Comparison of ENCODE assay signal across 34 cellular contexts in the genomic region with DNA sequence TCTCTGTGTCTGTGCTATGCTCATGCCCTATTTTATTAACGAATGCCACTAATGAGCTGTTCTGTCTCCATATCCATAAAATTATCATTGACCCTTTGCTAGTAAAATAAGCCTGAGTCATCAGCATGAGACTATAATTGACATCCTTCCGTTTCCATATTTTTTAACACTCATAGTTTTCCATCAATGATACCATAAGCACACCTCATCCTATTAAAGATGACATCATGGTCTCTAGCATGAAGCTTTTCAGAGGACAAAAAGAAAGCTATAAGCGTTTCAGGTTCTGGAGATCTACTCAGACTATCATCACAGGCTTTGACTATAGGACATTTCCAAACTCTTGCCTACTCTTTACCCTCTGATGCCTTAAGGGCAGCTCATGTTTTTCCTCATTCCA. TPM values are rescaled to one million over a fixed set of nuclear protein-coding genes. Genes with fewer than 3 reads are reported as not detected.
DNase-seq lines count a peak whose midpoint lies in the region; ATAC-seq and TF ChIP-seq lines count a peak whose summit lies in the region.
"Had no signal": no experiment of that assay in that cellular context is flagged by ENCODE, and none has a peak within 500 bp of the region (broad histone marks: within the 10 kb centered on the region; RNA-seq: fewer than 3 reads in every experiment).

No MANE protein-coding gene starts in this region.

- H3K9me2 ChIP-seq in GM23338 (ENCODE audit: insufficient read depth) (no peaks in the 10 kb centered on the region), PC-3 (replicated peaks; ENCODE audit: low read length) (no peaks in the 10 kb centered on the region)

- intact Hi-C loops in PC-3 (cut with micrococcal nuclease) = loop anchor here (2.0 kb wide), 2 partner anchors 95 to 103 kb away; no protein-coding TSS in a partner anchor

- H3K27me3 Mint-ChIP-seq in GM23338 (ENCODE audit: insufficient read depth, low read depth, poor library complexity) (peaks cover 4% of the 10 kb centered on the region), nephron progenitor cell (ENCODE audit: low read depth, poor library complexity) (no peaks in the 10 kb centered on the region)

- H2AFZ ChIP-seq in GM23338 (no peak overlapping the region), PC-3 (ENCODE audit: low read length) (no peak overlapping the region)

- TF ChIP-seq CTCF in GM23338 (conservative IDR thresholded peaks at IDR 0.05; ENCODE audit: low read depth in 2 of 2) (no peak), PC-3 (conservative IDR thresholded peaks at IDR 0.05; ENCODE audit: low read depth, low read length) (no peak), epithelial cell of esophagus (IDR thresholded peaks at IDR 0.05; ENCODE audit: insufficient read depth, low read depth, low read length, missing control alignments) (no peak), nephron progenitor cell (IDR thresholded peaks at IDR 0.05) (no peak)

- CTCF ChIA-PET in PC-3 (lab: Charles Lee) = interaction anchor here (0.6 kb wide), 1 partner anchor 62 kb away, joined by 3 read pairs; no protein-coding TSS in a partner anchor

- H3K4me3 Mint-ChIP-seq in GM23338 (peak overlapping the region; percentile 43; the same call in 2 of the 3 replicates), nephron progenitor cell (peak overlapping the region; percentile 90)
- H3K4me3 Mint-ChIP-seq: activated CD4-positive, alpha-beta T cell treated with anti-CD3 and anti-CD28 coated beads, Interleukin-2, amount 10 ng/mL, durations not matched to agents 24 days and 14 days; activated naive CD8-positive, alpha-beta T cell treated with anti-CD3 and anti-CD28 coated beads for 36 hours; CD8-positive, alpha-beta memory T cell had no signal

- H3F3A ChIP-seq in GM23338 (replicated peaks; ENCODE audit: low read depth) (no peaks in the 10 kb centered on the region), PC-3 (ENCODE audit: low read length, unreplicated experiment) (no peaks in the 10 kb centered on the region)

- H3K79me2 ChIP-seq in GM23338 (replicated peaks; ENCODE audit: insufficient read depth) (peaks cover 18% of the 10 kb centered on the region), PC-3 (ENCODE audit: low read length) (peaks cover 14% of the 10 kb centered on the region)

- peaks cover 20% of the 10 kb centered on the region for H3K4me1 ChIP-seq in GM23338 (ENCODE audit: insufficient read depth)
- H3K4me1 ChIP-seq in PC-3 (ENCODE audit: insufficient read depth, low read length) = peaks cover 60% of the 10 kb centered on the region
- H3K4me1 ChIP-seq: BE2C, prostate gland had no signal

- BruUV-seq in PC-3 (replicated peaks; lab: Mats Ljungman, UMichigan) = no TSS peak

- H3K4me3 ChIP-seq in GM23338 = no peak overlapping the region
- H3K4me3 ChIP-seq in PC-3 (ENCODE audit: low read length) = no peak overlapping the region
- no peak overlapping the region for H3K4me3 ChIP-seq in epithelial cell of esophagus (ENCODE audit: low read length)
- H3K4me3 ChIP-seq: Peyer's patch, prostate gland, sigmoid colon, transverse colon had no signal

- H3K9me3 Mint-ChIP-seq in GM23338 (no peaks in the 10 kb centered on the region), nephron progenitor cell (no peaks in the 10 kb centered on the region)
- H3K9me3 Mint-ChIP-seq: activated CD4-positive, alpha-beta T cell treated with anti-CD3 and anti-CD28 coated beads, Interleukin-2, amount 10 ng/mL, durations not matched to agents 24 days and 14 days; activated naive CD8-positive, alpha-beta T cell treated with anti-CD3 and anti-CD28 coated beads for 36 hours; H9 had no signal

- H4K20me1 ChIP-seq in GM23338 (replicated peaks; ENCODE audit: insufficient read depth) (no peaks in the 10 kb centered on the region), PC-3 (ENCODE audit: low read length) (no peaks in the 10 kb centered on the region)

- H3K36me3 ChIP-seq in GM23338 (ENCODE audit: insufficient read depth) = no peaks in the 10 kb centered on the region
- no peaks in the 10 kb centered on the region for H3K36me3 ChIP-seq in PC-3 (ENCODE audit: low read depth, low read length)
- H3K36me3 ChIP-seq: BE2C, cardiac muscle cell, Peyer's patch, prostate gland, sigmoid colon, transverse colon had no signal

- no peak overlapping the region; the same call in 1 of the 2 replicates for H3K4me2 ChIP-seq in GM23338
- peak overlapping the region; percentile 86 for H3K4me2 ChIP-seq in PC-3 (ENCODE audit: low read length)

- POLR2A ChIA-PET in PC-3 (lab: Charles Lee; ENCODE audit: unreplicated experiment) = no interaction called here

- H3K36me3 Mint-ChIP-seq in GM23338 (ENCODE audit: low read depth) = no peaks in the 10 kb centered on the region
- H3K36me3 Mint-ChIP-seq in nephron progenitor cell (ENCODE audit: low read depth) = peaks cover 4% of the 10 kb centered on the region
- H3K36me3 Mint-ChIP-seq: activated naive CD8-positive, alpha-beta T cell treated with anti-CD3 and anti-CD28 coated beads for 36 hours; CD8-positive, alpha-beta memory T cell had no signal

- H3K27ac Mint-ChIP-seq in GM23338 = no peak overlapping the region
- no peak overlapping the region for H3K27ac Mint-ChIP-seq in nephron progenitor cell
- H3K27ac Mint-ChIP-seq: activated CD4-positive, alpha-beta T cell treated with anti-CD3 and anti-CD28 coated beads, Interleukin-2, amount 10 ng/mL, durations not matched to agents 24 days and 14 days; activated naive CD8-positive, alpha-beta T cell treated with anti-CD3 and anti-CD28 coated beads for 36 hours; CD8-positive, alpha-beta memory T cell; H9 had no signal

- ATAC-seq in GM23338 = no peak
- ATAC-seq in PC-3 = no peak
- ATAC-seq: left lobe of liver had no signal

- peak overlapping the region; percentile 15; the same call in 1 of the 2 replicates for H3K9ac ChIP-seq in PC-3 (ENCODE audit: low read length)

- no peaks in the 10 kb centered on the region for H3K9me3 ChIP-seq in PC-3 (ENCODE audit: low read length)
- H3K9me3 ChIP-seq: BE2C, prostate gland, sigmoid colon, transverse colon had no signal

- H3K4me1 Mint-ChIP-seq in GM23338 (peaks cover 31% of the 10 kb centered on the region), nephron progenitor cell (peaks cover 53% of the 10 kb centered on the region)
- H3K4me1 Mint-ChIP-seq: activated CD4-positive, alpha-beta T cell treated with anti-CD3 and anti-CD28 coated beads, Interleukin-2, amount 10 ng/mL, durations not matched to agents 24 days and 14 days; activated naive CD8-positive, alpha-beta T cell treated with anti-CD3 and anti-CD28 coated beads for 36 hours; CD8-positive, alpha-beta memory T cell had no signal

- DNase-seq in GM23338 (ENCODE audit: low spot score) (no peak), PC-3 (peak; percentile 29), epithelial cell of esophagus (ENCODE audit: low read depth) (peak; percentile 78), nephron progenitor cell (no peak), NCI-H1930 (lab: John Stamatoyannopoulos, UW) (no peak), DMS114 treated with DMSO at 0.1 percent for 48 hours (lab: John Stamatoyannopoulos, UW; ENCODE audit: unreplicated experiment) (no peak), NCI-H510A (lab: John Stamatoyannopoulos, UW) (no peak), Ammon's horn (ENCODE audit: low spot score) (no peak)
- DNase-seq: activated CD4-positive, alpha-beta T cell treated with anti-CD3 and anti-CD28 coated beads, Interleukin-2, amount 10 ng/mL, durations not matched to agents 24 days and 14 days; activated naive CD8-positive, alpha-beta T cell treated with anti-CD3 and anti-CD28 coated beads for 36 hours; anterior cingulate cortex; BE2C; CD8-positive, alpha-beta memory T cell; DMS 273 treated with DMSO at 0.1 percent for 48 hours; H9; MM.1S; NCI-H1105 treated with DMSO at 0.1 percent for 48 hours; NCI-H2029 treated with DMSO at 0.1 percent for 48 hours; NCI-H226; NCI-H69; nucleus accumbens; Peyer's patch; sigmoid colon; stimulated activated CD4-positive, alpha-beta T cell treated with anti-CD3 and anti-CD28 coated beads, Interleukin-4, amount 100 ng/mL, for 4 hours; SW 1271; T-helper 9 cell; transverse colon; WERI-Rb-1 had no signal

- H3K27me3 ChIP-seq in GM23338 (ENCODE audit: insufficient read depth) = peaks cover 6% of the 10 kb centered on the region; the same call in 1 of the 2 replicates
- H3K27me3 ChIP-seq in PC-3 (ENCODE audit: low read length) = no peaks in the 10 kb centered on the region
- H3K27me3 ChIP-seq: cardiac muscle cell, Peyer's patch had no signal

- H3K27ac ChIP-seq in GM23338 (ENCODE audit: low read depth) (no peak overlapping the region), PC-3 (ENCODE audit: low read length) (peak overlapping the region; percentile 86)
- H3K27ac ChIP-seq: Peyer's patch, sigmoid colon, WERI-Rb-1 had no signal

TF ChIP-seq in GM23338, 12 proteins besides CTCF, POLR2A, EP300 and RAD21 (continues in another document):
- TF ChIP-seq EZH2 (IDR thresholded peaks at IDR 0.05; ENCODE audit: low read depth, unreplicated experiment) = no peak
- no peak for TF ChIP-seq STAT1 (IDR thresholded peaks at IDR 0.05; ENCODE audit: unreplicated experiment)

RNA-seq across cellular contexts. Expression of a gene that starts 1.2 kb away (rescaled TPM):
- 20.4 and 23.6 TPM in 2 replicates for total RNA-seq in GM23338 (2014; rRNA removed; shearing (Covaris generic))
- 7.9 and 10.5 TPM in 2 replicates for polyA plus RNA-seq in GM23338 (2016; fragmentation: Nextera tagmentation; extraction: Ambion mirVana)
- 4.8 and 6.9 TPM in 2 replicates for total RNA-seq in PC-3 (2014; rRNA removed)
- total RNA-seq: activated CD4-positive, alpha-beta T cell treated with anti-CD3 and anti-CD28 coated beads, Interleukin-2, amount 10 ng/mL, durations not matched to agents 24 days and 14 days; activated CD8-positive, alpha-beta memory T cell treated with anti-CD3 and anti-CD28 coated beads for 36 hours; CD8-positive, alpha-beta memory T cell; endothelial cell of umbilical vein had no signal
- polyA plus RNA-seq: CD8-positive, alpha-beta memory T cell had no signal

RNA-seq across cellular contexts. Expression of a gene that starts 59.2 kb away (rescaled TPM):
- not detected in 2 replicates for total RNA-seq in GM23338 (2014; rRNA removed; shearing (Covaris generic))
- not detected in 2 replicates for polyA plus RNA-seq in GM23338 (2016; fragmentation: Nextera tagmentation; extraction: Ambion mirVana)
- total RNA-seq in PC-3 (2014; rRNA removed) = not detected in 2 replicates
- total RNA-seq: activated CD4-positive, alpha-beta T cell treated with anti-CD3 and anti-CD28 coated beads, Interleukin-2, amount 10 ng/mL, durations not matched to agents 24 days and 14 days; cardiac muscle cell; endothelial cell of umbilical vein; glomerular endothelial cell; H9; left lobe of liver; sigmoid colon; transverse colon had no signal
- polyA plus RNA-seq: cardiac muscle cell, endothelial cell of umbilical vein had no signal

Comparison
In these comparisons a context has a peak if more than half of its experiments do, and no peak if none do; other contexts are left out.
1. DNase-seq: peak in PC-3 (single experiment) and epithelial cell of esophagus (single experiment); none in GM23338 (single experiment), nephron progenitor cell (single experiment), NCI-H1930 (0 of 2), DMS114 treated with DMSO at 0.1 percent for 48 hours (single experiment), NCI-H510A (single experiment) and Ammon's horn (single experiment).